Comparison of ENCODE assay signal across 12 cellular contexts in genomic region chr1:156145622-156146005, GRCh38. TPM values are rescaled to one million over a fixed set of nuclear protein-coding genes. Genes with fewer than 3 reads are reported as not detected.
A peak's percentile ranks its signal among the peaks of the same experiment; 100 is the strongest.
DNase-seq lines count a peak whose midpoint lies in the region; ATAC-seq and TF ChIP-seq lines count a peak whose summit lies in the region.
"Had no signal": no experiment of that assay in that cellular context is flagged by ENCODE, and none has a peak within 500 bp of the region (broad histone marks: within the 10 kb centered on the region; RNA-seq: fewer than 3 reads in every experiment).

No MANE protein-coding gene starts in this region.

- no peak for ATAC-seq in CD4-positive, CD25-positive, alpha-beta regulatory T cell (ENCODE audit: low read depth in 2 of 2)
- no peak for ATAC-seq in activated CD8-positive, alpha-beta T cell treated with anti-CD3 and anti-CD28 coated beads, Interleukin-2, amount 10 ng/mL, durations not matched to agents 7 days and 5 days
- ATAC-seq in natural killer cell treated with Interleukin-12 subunit alpha and Interleukin-12 subunit beta and Interleukin-15 and Interleukin-18, amount 100 ng/mL, for 72 hours, result no peak
- no peak for ATAC-seq in GM21786 (IDR thresholded peaks at IDR 0.05; ENCODE audit: unreplicated experiment)

- POLR2A ChIA-PET in activated CD8-positive, alpha-beta T cell treated with anti-CD3 and anti-CD28 coated beads, Interleukin-2, amount 10 ng/mL, durations not matched to agents 7 days and 5 days (lab: Charles Lee), result interaction anchor here (0.5 to 5.0 kb wide), 7 partner anchors 17 to 80 kb away, joined by 3 to 24 read pairs (median 3); partner anchors contain the start of genes PMF1 and SLC25A44

- peaks cover 0 to 1% (median 0%) of the 10 kb centered on the region in 7 donors for H3K9me3 Mint-ChIP-seq in CD4-positive, CD25-positive, alpha-beta regulatory T cell
- H3K9me3 Mint-ChIP-seq in HFFc6, result peaks cover 20% of the 10 kb centered on the region
- no peaks in the 10 kb centered on the region for H3K9me3 Mint-ChIP-seq in activated CD8-positive, alpha-beta T cell treated with anti-CD3 and anti-CD28 coated beads, Interleukin-2, amount 10 ng/mL, durations not matched to agents 7 days and 5 days (ENCODE audit: insufficient read depth)
- no peaks in the 10 kb centered on the region for H3K9me3 Mint-ChIP-seq in natural killer cell treated with Interleukin-12 subunit alpha and Interleukin-12 subunit beta and Interleukin-15 and Interleukin-18, amount 100 ng/mL, for 72 hours

- H3K27me3 Mint-ChIP-seq in CD4-positive, CD25-positive, alpha-beta regulatory T cell, result no peaks in the 10 kb centered on the region
- peaks cover 85% of the 10 kb centered on the region for H3K27me3 Mint-ChIP-seq in HFFc6 (ENCODE audit: insufficient read depth)
- H3K27me3 Mint-ChIP-seq in activated CD8-positive, alpha-beta T cell treated with anti-CD3 and anti-CD28 coated beads, Interleukin-2, amount 10 ng/mL, durations not matched to agents 7 days and 5 days (ENCODE audit: low read depth), result no peaks in the 10 kb centered on the region
- peaks cover 0 to 5% of the 10 kb centered on the region in 2 donors for H3K27me3 Mint-ChIP-seq in natural killer cell treated with Interleukin-12 subunit alpha and Interleukin-12 subunit beta and Interleukin-15 and Interleukin-18, amount 100 ng/mL, for 72 hours

- H3K36me3 Mint-ChIP-seq in CD4-positive, CD25-positive, alpha-beta regulatory T cell, result no peaks in the 10 kb centered on the region
- H3K36me3 Mint-ChIP-seq in HFFc6 (ENCODE audit: low read depth), result peaks cover 16% of the 10 kb centered on the region
- no peaks in the 10 kb centered on the region for H3K36me3 Mint-ChIP-seq in activated CD8-positive, alpha-beta T cell treated with anti-CD3 and anti-CD28 coated beads, Interleukin-2, amount 10 ng/mL, durations not matched to agents 7 days and 5 days (ENCODE audit: low read depth)
- no peaks in the 10 kb centered on the region for H3K36me3 Mint-ChIP-seq in natural killer cell treated with Interleukin-12 subunit alpha and Interleukin-12 subunit beta and Interleukin-15 and Interleukin-18, amount 100 ng/mL, for 72 hours

- peaks cover 6 to 17% (median 11%) of the 10 kb centered on the region in 4 donors for H3K4me1 Mint-ChIP-seq in CD4-positive, CD25-positive, alpha-beta regulatory T cell
- H3K4me1 Mint-ChIP-seq in HFFc6 (ENCODE audit: low read depth), result peaks cover 61% of the 10 kb centered on the region
- peaks cover 43% of the 10 kb centered on the region for H3K4me1 Mint-ChIP-seq in activated CD8-positive, alpha-beta T cell treated with anti-CD3 and anti-CD28 coated beads, Interleukin-2, amount 10 ng/mL, durations not matched to agents 7 days and 5 days (ENCODE audit: low read depth)
- peaks cover 27 to 32% of the 10 kb centered on the region in 2 donors for H3K4me1 Mint-ChIP-seq in natural killer cell treated with Interleukin-12 subunit alpha and Interleukin-12 subunit beta and Interleukin-15 and Interleukin-18, amount 100 ng/mL, for 72 hours (ENCODE audit: low read depth in 2 of 2)

- H3K27ac Mint-ChIP-seq in CD4-positive, CD25-positive, alpha-beta regulatory T cell, result peak overlapping the region in 2 of 3 donors; percentile 0 to 94
- peak overlapping the region; percentile 70 for H3K27ac Mint-ChIP-seq in HFFc6
- peak overlapping the region; percentile 85 for H3K27ac Mint-ChIP-seq in activated CD8-positive, alpha-beta T cell treated with anti-CD3 and anti-CD28 coated beads, Interleukin-2, amount 10 ng/mL, durations not matched to agents 7 days and 5 days
- H3K27ac Mint-ChIP-seq in natural killer cell treated with Interleukin-12 subunit alpha and Interleukin-12 subunit beta and Interleukin-15 and Interleukin-18, amount 100 ng/mL, for 72 hours, result peak overlapping the region; percentile 78 to 89

- H3K9me3 ChIP-seq in CD4-positive, CD25-positive, alpha-beta regulatory T cell (ENCODE audit: control insufficient read depth in 2 of 2, low read length in 2 of 2), result no peaks in the 10 kb centered on the region
- H3K9me3 ChIP-seq: mucosa of descending colon, sigmoid colon, SJSA1, testis had no signal

- no peak for TF ChIP-seq CTCF in HFFc6 (IDR thresholded peaks at IDR 0.05)

- H3K4me3 ChIP-seq in CD4-positive, CD25-positive, alpha-beta regulatory T cell (ENCODE audit: low read depth, low read length), result no peak overlapping the region
- H3K4me3 ChIP-seq: mucosa of descending colon, sigmoid colon, SJSA1, testis had no signal

- no peaks in the 10 kb centered on the region for H3K27me3 ChIP-seq in CD4-positive, CD25-positive, alpha-beta regulatory T cell (ENCODE audit: control insufficient read depth, insufficient read depth, low read length)
- H3K27me3 ChIP-seq: foreskin keratinocyte, SJSA1, testis had no signal

- no peak overlapping the region for H3K4me3 Mint-ChIP-seq in CD4-positive, CD25-positive, alpha-beta regulatory T cell
- H3K4me3 Mint-ChIP-seq in HFFc6, result peak overlapping the region; percentile 67
- peak overlapping the region; percentile 63 for H3K4me3 Mint-ChIP-seq in activated CD8-positive, alpha-beta T cell treated with anti-CD3 and anti-CD28 coated beads, Interleukin-2, amount 10 ng/mL, durations not matched to agents 7 days and 5 days
- peak overlapping the region; percentile 77 for H3K4me3 Mint-ChIP-seq in natural killer cell treated with Interleukin-12 subunit alpha and Interleukin-12 subunit beta and Interleukin-15 and Interleukin-18, amount 100 ng/mL, for 72 hours

- CTCF ChIA-PET in activated CD8-positive, alpha-beta T cell treated with anti-CD3 and anti-CD28 coated beads, Interleukin-2, amount 10 ng/mL, durations not matched to agents 7 days and 5 days (lab: Charles Lee), result interaction anchor here (0.5 to 9.6 kb wide), 27 partner anchors 12 to 303 kb away, joined by 3 to 254 read pairs (median 4); partner anchors contain the start of genes GLMP, PMF1, SLC25A44 and SMG5

- no peaks in the 10 kb centered on the region for H3K36me3 ChIP-seq in CD4-positive, CD25-positive, alpha-beta regulatory T cell (ENCODE audit: control insufficient read depth, insufficient read depth, low read length)
- H3K36me3 ChIP-seq: sigmoid colon had no signal

- DNase-seq in CD4-positive, CD25-positive, alpha-beta regulatory T cell, result no peak
- no peak for DNase-seq in HFFc6
- DNase-seq in activated CD8-positive, alpha-beta T cell treated with anti-CD3 and anti-CD28 coated beads, Interleukin-2, amount 10 ng/mL, durations not matched to agents 7 days and 5 days, result no peak
- DNase-seq in natural killer cell treated with Interleukin-12 subunit alpha and Interleukin-12 subunit beta and Interleukin-15 and Interleukin-18, amount 100 ng/mL, for 72 hours (ENCODE audit: low spot score), result no peak
- DNase-seq in RPMI8226, result no peak
- DNase-seq in kidney glomerular epithelial cell (lab: John Stamatoyannopoulos, UW), result no peak
- DNase-seq: sigmoid colon had no signal

- peaks cover 11% of the 10 kb centered on the region for H3K4me1 ChIP-seq in CD4-positive, CD25-positive, alpha-beta regulatory T cell (ENCODE audit: control insufficient read depth, insufficient read depth, low read length, poor library complexity, severe bottlenecking)
- H3K4me1 ChIP-seq: foreskin keratinocyte had no signal

- no peak overlapping the region for H3K27ac ChIP-seq in CD4-positive, CD25-positive, alpha-beta regulatory T cell (ENCODE audit: insufficient read depth, low read length, poor library complexity, severe bottlenecking)
- H3K27ac ChIP-seq: foreskin keratinocyte, SJSA1, testis had no signal

RNA-seq across cellular contexts. Expression of gene SEMA4A, which starts 7.8 kb away (rescaled TPM):
- 41.2 TPM for total RNA-seq in CD4-positive, CD25-positive, alpha-beta regulatory T cell
- polyA plus RNA-seq in CD4-positive, CD25-positive, alpha-beta regulatory T cell, result 1 to 10 TPM in 2 of 4 donors, under 1 TPM in 2; 0.89 to 2.2 (median 1.4) TPM
- total RNA-seq in HFFc6 (2021; fragmentation: NEBNext Ultra II Directional; extraction: Animal tissue kit (Norgen Biotek cat#: 25700)), result 1 to 10 TPM in 2 of 6 experiments, under 1 TPM in 4; 0.71 to 1.1 (median 0.83) TPM
- 10 to 100 TPM; 16.8 to 17.8 TPM for total RNA-seq in activated CD8-positive, alpha-beta T cell treated with anti-CD3 and anti-CD28 coated beads, Interleukin-2, amount 10 ng/mL, durations not matched to agents 7 days and 5 days
- 10 to 100 TPM in 1 of 2 donors, 1 to 10 TPM in 1; 3.9 to 16.6 TPM for total RNA-seq in natural killer cell treated with Interleukin-12 subunit alpha and Interleukin-12 subunit beta and Interleukin-15 and Interleukin-18, amount 100 ng/mL, for 72 hours

RNA-seq across cellular contexts. Expression of gene LMNA, which starts 31.1 kb away (rescaled TPM):
- total RNA-seq in CD4-positive, CD25-positive, alpha-beta regulatory T cell, result 1,807 TPM
- polyA plus RNA-seq in CD4-positive, CD25-positive, alpha-beta regulatory T cell, result 100 to 1,000 TPM in 1 of 4 donors, 10 to 100 TPM in 3; 54.1 to 113 (median 83.1) TPM
- 1,000 to 10,000 TPM; 1,238 to 1,664 (median 1,535) TPM for total RNA-seq in HFFc6 (2021; fragmentation: NEBNext Ultra II Directional; extraction: Animal tissue kit (Norgen Biotek cat#: 25700))
- 10 to 100 TPM in 1 of 2 experiments, 1 to 10 TPM in 1; 8.5 to 10.3 TPM for total RNA-seq in activated CD8-positive, alpha-beta T cell treated with anti-CD3 and anti-CD28 coated beads, Interleukin-2, amount 10 ng/mL, durations not matched to agents 7 days and 5 days
- total RNA-seq in natural killer cell treated with Interleukin-12 subunit alpha and Interleukin-12 subunit beta and Interleukin-15 and Interleukin-18, amount 100 ng/mL, for 72 hours, result 10 to 100 TPM; 21.4 to 67.6 TPM

RNA-seq across cellular contexts. Expression of gene SLC25A44, which starts 48.3 kb away (rescaled TPM):
- total RNA-seq in CD4-positive, CD25-positive, alpha-beta regulatory T cell, result 21.3 TPM
- 10 to 100 TPM in 3 of 4 donors, 1 to 10 TPM in 1; 8.2 to 17.5 (median 12.7) TPM for polyA plus RNA-seq in CD4-positive, CD25-positive, alpha-beta regulatory T cell
- total RNA-seq in HFFc6 (2021; fragmentation: NEBNext Ultra II Directional; extraction: Animal tissue kit (Norgen Biotek cat#: 25700)), result 10 to 100 TPM; 19.6 to 25.2 (median 23.4) TPM
- total RNA-seq in activated CD8-positive, alpha-beta T cell treated with anti-CD3 and anti-CD28 coated beads, Interleukin-2, amount 10 ng/mL, durations not matched to agents 7 days and 5 days, result 10 to 100 TPM; 31.8 to 33.8 TPM
- 10 to 100 TPM; 54.4 to 56.6 TPM for total RNA-seq in natural killer cell treated with Interleukin-12 subunit alpha and Interleukin-12 subunit beta and Interleukin-15 and Interleukin-18, amount 100 ng/mL, for 72 hours

Comparison
In these comparisons a context has a peak if more than half of its experiments do, and no peak if none do; other contexts are left out.
1. H3K4me3 Mint-ChIP-seq: peak in HFFc6 (single experiment), activated CD8-positive, alpha-beta T cell treated with anti-CD3 and anti-CD28 coated beads, Interleukin-2, amount 10 ng/mL, durations not matched to agents 7 days and 5 days (single experiment) and natural killer cell treated with Interleukin-12 subunit alpha and Interleukin-12 subunit beta and Interleukin-15 and Interleukin-18, amount 100 ng/mL, for 72 hours (single experiment); none in CD4-positive, CD25-positive, alpha-beta regulatory T cell (0 of 4).
2. RNA of gene LMNA, which starts 31.1 kb away (total RNA-seq): 1,807 TPM in CD4-positive, CD25-positive, alpha-beta regulatory T cell (single experiment) and 1,238 to 1,664 TPM in HFFc6; 21.4 to 67.6 TPM in natural killer cell treated with Interleukin-12 subunit alpha and Interleukin-12 subunit beta and Interleukin-15 and Interleukin-18, amount 100 ng/mL, for 72 hours and 8.5 to 10.3 TPM in activated CD8-positive, alpha-beta T cell treated with anti-CD3 and anti-CD28 coated beads, Interleukin-2, amount 10 ng/mL, durations not matched to agents 7 days and 5 days; every median in the first group is over 10 times any median in the second.
3. Peak in every context shown above with its lines, with median percentiles within 50 percentile points of each other: H3K27ac Mint-ChIP-seq.